In genomic region chr12:63354919-63355318, GRCh38 we compare ENCODE assay signal across 17 cellular contexts.
A peak's percentile ranks its signal among the peaks of the same experiment; 100 is the strongest.
DNase-seq lines count a peak whose midpoint lies in the region; ATAC-seq and TF ChIP-seq lines count a peak whose summit lies in the region.
"Had no signal": no experiment of that assay in that cellular context is flagged by ENCODE, and none has a peak within 500 bp of the region (broad histone marks: within the 10 kb centered on the region; RNA-seq: fewer than 3 reads in every experiment).

No MANE protein-coding gene starts in this region.

- no peaks in the 10 kb centered on the region for H3K9me3 ChIP-seq in mucosa of descending colon
- no peaks in the 10 kb centered on the region for H3K9me3 ChIP-seq in sigmoid colon
- H3K9me3 ChIP-seq: BE2C, Caco-2 had no signal

- no peak overlapping the region for H3K27ac ChIP-seq in sigmoid colon

- peak; percentile 25 for ATAC-seq in mucosa of descending colon

- no peak for TF ChIP-seq EP300 in sigmoid colon (IDR thresholded peaks at IDR 0.05)

- intact Hi-C loops in mucosa of descending colon (cut with DNase I, micrococcal nuclease) (no loop called here), sigmoid colon (cut with DNase I) (no loop called here)

- no peak for TF ChIP-seq CTCF in epithelial cell of esophagus (IDR thresholded peaks at IDR 0.05; ENCODE audit: insufficient read depth, low read depth, low read length, missing control alignments)
- TF ChIP-seq CTCF in mucosa of descending colon (IDR thresholded peaks at IDR 0.05) = no peak
- TF ChIP-seq CTCF in sigmoid colon (IDR thresholded peaks at IDR 0.05) = no peak

- DNase-seq in HT-29 (ENCODE audit: low spot score) = peak; percentile 37
- DNase-seq in epithelial cell of esophagus (ENCODE audit: low read depth) = peak; percentile 16
- no peak for DNase-seq in mucosa of descending colon
- DNase-seq in NCI-H748 (lab: John Stamatoyannopoulos, UW; ENCODE audit: unreplicated experiment) = no peak
- DNase-seq in sigmoid colon = no peak
- no peak for DNase-seq in midbrain (lab: John Stamatoyannopoulos, UW)
- no peak for DNase-seq in stimulated activated naive CD4-positive, alpha-beta T cell (lab: John Stamatoyannopoulos, UW)
- DNase-seq: ACHN; BE2C; C1 segment of cervical spinal cord; Caco-2; CD4-positive, CD25-positive, alpha-beta regulatory T cell; CD8-positive, alpha-beta memory T cell; DMS153; DMS79; GF-D8; H9 had no signal

- H3K4me3 ChIP-seq in epithelial cell of esophagus (ENCODE audit: low read length) = no peak overlapping the region
- no peak overlapping the region for H3K4me3 ChIP-seq in mucosa of descending colon
- H3K4me3 ChIP-seq in sigmoid colon = no peak overlapping the region

- H3K4me1 ChIP-seq in mucosa of descending colon (ENCODE audit: low read depth) (no peaks in the 10 kb centered on the region), sigmoid colon (no peaks in the 10 kb centered on the region)

- no peaks in the 10 kb centered on the region for H3K27me3 ChIP-seq in sigmoid colon
- H3K27me3 ChIP-seq: BE2C had no signal

- no peaks in the 10 kb centered on the region for H3K36me3 ChIP-seq in mucosa of descending colon (ENCODE audit: low read depth)
- H3K36me3 ChIP-seq in sigmoid colon = no peaks in the 10 kb centered on the region
- H3K36me3 ChIP-seq: BE2C had no signal

- WGBS in sigmoid colon, 2 donors = 19 to 60% methylated on average over 1 of the region's 1 CpG

- no peak for TF ChIP-seq POLR2A in sigmoid colon (IDR thresholded peaks at IDR 0.05)

Comparison
In these comparisons a context has a peak if more than half of its experiments do, and no peak if none do; other contexts are left out.
1. DNase-seq: peak in HT-29 (single experiment) and epithelial cell of esophagus (single experiment); none in mucosa of descending colon (0 of 3), NCI-H748 (single experiment), sigmoid colon (single experiment), midbrain (single experiment) and stimulated activated naive CD4-positive, alpha-beta T cell (0 of 6).